In the genomic region with DNA sequence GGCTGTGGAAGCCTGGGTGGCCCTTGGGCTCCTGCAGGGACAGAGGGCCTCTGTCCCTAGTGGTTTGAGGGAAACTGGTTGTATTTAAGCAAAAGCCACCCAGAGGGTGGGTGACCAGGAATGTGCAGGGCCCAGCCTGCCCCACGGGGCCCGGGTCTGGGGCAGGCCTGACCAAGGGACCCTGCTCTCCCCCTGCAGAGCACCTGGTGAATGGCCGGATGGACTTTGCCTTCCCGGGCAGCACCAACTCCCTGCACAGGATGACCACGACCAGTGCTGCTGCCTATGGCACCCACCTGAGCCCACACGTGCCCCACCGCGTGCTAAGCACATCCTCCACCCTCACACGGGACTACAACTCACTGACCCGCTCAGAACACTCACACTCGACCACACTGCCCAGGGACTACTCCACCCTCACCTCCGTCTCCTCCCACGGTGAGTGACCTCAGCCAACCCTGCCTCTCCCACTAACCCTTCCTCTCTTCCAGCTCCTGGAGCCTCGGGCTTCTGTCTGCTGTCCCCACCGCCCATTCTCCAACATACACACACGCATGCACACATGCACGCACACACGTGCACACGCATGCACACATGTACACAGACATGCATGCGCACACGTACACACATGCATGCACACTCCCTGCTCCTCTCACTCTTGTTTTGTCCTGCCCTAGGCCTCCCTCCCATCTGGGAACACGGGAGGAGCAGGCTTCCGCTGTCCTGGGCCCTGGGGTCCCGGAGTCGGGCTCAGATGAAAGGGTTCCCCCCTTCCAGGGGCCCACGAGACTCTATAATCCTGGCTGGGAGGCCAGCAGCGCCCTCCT, we compare ENCODE assay signal across 1 cellular context.
TF ChIP-seq lines count a peak whose summit lies in the region.

No MANE protein-coding gene starts in this region.

TF ChIP-seq in HepG2, 621 proteins besides CTCF, POLR2A, EP300 and RAD21 (continued from another document and continues in another):
- TF ChIP-seq ZUFSP (CRISPR knock-in tag; IDR thresholded peaks at IDR 0.05; ENCODE audit: borderline replicate concordance) (no peak), HOXA3 (CRISPR knock-in tag; IDR thresholded peaks at IDR 0.05) (peak; percentile 78), ZNF263 (CRISPR knock-in tag; IDR thresholded peaks at IDR 0.05) (peak; percentile 45; the same call in 1 of the 2 replicates), ZFP36L1 (CRISPR knock-in tag; IDR thresholded peaks at IDR 0.05) (peak; percentile 90; the same call in 1 of the 2 replicates), ZNF441 (CRISPR knock-in tag; IDR thresholded peaks at IDR 0.05; ENCODE audit: borderline replicate concordance) (0 out of 2 replicates have a peak, but pooled peaks have one; percentile 82), BATF2 (CRISPR knock-in tag; IDR thresholded peaks at IDR 0.05) (0 out of 2 replicates have a peak, but pooled peaks have one; percentile 79), REXO4 (CRISPR knock-in tag; IDR thresholded peaks at IDR 0.05; ENCODE audit: borderline replicate concordance) (peak; percentile 89; the same call in 1 of the 2 replicates), ZNF121 (CRISPR knock-in tag; IDR thresholded peaks at IDR 0.05) (no peak), MTERF4 (CRISPR knock-in tag; IDR thresholded peaks at IDR 0.05) (0 out of 2 replicates have a peak, but pooled peaks have one; percentile 8), TMF1 (CRISPR knock-in tag; IDR thresholded peaks at IDR 0.05; ENCODE audit: low read depth) (peak; percentile 64; the same call in 1 of the 2 replicates), MXD3 (CRISPR knock-in tag; IDR thresholded peaks at IDR 0.05) (peak; percentile 46; the same call in 1 of the 2 replicates), ZNF460 (CRISPR knock-in tag; IDR thresholded peaks at IDR 0.05; ENCODE audit: borderline replicate concordance) (peak; percentile 26; the same call in 1 of the 2 replicates), TGIF2 (CRISPR knock-in tag; IDR thresholded peaks at IDR 0.05) (peak; percentile 92), FOXO1 (CRISPR knock-in tag; IDR thresholded peaks at IDR 0.05) (peak; percentile 19; the same call in 1 of the 2 replicates), NCOR1 (IDR thresholded peaks at IDR 0.05; ENCODE audit: borderline replicate concordance, low read length) (0 out of 2 replicates have a peak, but pooled peaks have one; percentile 39), ARNTL (CRISPR knock-in tag; IDR thresholded peaks at IDR 0.05) (peak; percentile 98), ZNF414 (CRISPR knock-in tag; IDR thresholded peaks at IDR 0.05) (no peak), TCF7L2 (IDR thresholded peaks at IDR 0.05; ENCODE audit: low read depth, low read length) (no peak), NBN (conservative IDR thresholded peaks at IDR 0.05) (peak; percentile 58; the same call in 1 of the 2 replicates), ZNF670 (CRISPR knock-in tag; IDR thresholded peaks at IDR 0.05; ENCODE audit: borderline replicate concordance) (0 out of 2 replicates have a peak, but pooled peaks have one; percentile 65), HNF1B (CRISPR knock-in tag; IDR thresholded peaks at IDR 0.05) (no peak; the same call in none of the 2 replicates), ZBTB7B (CRISPR knock-in tag; IDR thresholded peaks at IDR 0.05) (peak; percentile 86), TARDBP (CRISPR knock-in tag; IDR thresholded peaks at IDR 0.05) (peak; percentile 80; the same call in 1 of the 2 replicates), HDAC2 (CRISPR knock-in tag; IDR thresholded peaks at IDR 0.05) (peak; percentile 73), ZNF775 (CRISPR knock-in tag; IDR thresholded peaks at IDR 0.05; ENCODE audit: borderline replicate concordance) (no peak), ZKSCAN8 (CRISPR knock-in tag; IDR thresholded peaks at IDR 0.05; ENCODE audit: borderline replicate concordance) (peak; percentile 75; the same call in 1 of the 2 replicates), ZNF33A (CRISPR knock-in tag; IDR thresholded peaks at IDR 0.05; ENCODE audit: borderline replicate concordance) (no peak), NR3C1 (CRISPR knock-in tag; IDR thresholded peaks at IDR 0.05) (no peak)
- TF ChIP-seq, protein P1, sequence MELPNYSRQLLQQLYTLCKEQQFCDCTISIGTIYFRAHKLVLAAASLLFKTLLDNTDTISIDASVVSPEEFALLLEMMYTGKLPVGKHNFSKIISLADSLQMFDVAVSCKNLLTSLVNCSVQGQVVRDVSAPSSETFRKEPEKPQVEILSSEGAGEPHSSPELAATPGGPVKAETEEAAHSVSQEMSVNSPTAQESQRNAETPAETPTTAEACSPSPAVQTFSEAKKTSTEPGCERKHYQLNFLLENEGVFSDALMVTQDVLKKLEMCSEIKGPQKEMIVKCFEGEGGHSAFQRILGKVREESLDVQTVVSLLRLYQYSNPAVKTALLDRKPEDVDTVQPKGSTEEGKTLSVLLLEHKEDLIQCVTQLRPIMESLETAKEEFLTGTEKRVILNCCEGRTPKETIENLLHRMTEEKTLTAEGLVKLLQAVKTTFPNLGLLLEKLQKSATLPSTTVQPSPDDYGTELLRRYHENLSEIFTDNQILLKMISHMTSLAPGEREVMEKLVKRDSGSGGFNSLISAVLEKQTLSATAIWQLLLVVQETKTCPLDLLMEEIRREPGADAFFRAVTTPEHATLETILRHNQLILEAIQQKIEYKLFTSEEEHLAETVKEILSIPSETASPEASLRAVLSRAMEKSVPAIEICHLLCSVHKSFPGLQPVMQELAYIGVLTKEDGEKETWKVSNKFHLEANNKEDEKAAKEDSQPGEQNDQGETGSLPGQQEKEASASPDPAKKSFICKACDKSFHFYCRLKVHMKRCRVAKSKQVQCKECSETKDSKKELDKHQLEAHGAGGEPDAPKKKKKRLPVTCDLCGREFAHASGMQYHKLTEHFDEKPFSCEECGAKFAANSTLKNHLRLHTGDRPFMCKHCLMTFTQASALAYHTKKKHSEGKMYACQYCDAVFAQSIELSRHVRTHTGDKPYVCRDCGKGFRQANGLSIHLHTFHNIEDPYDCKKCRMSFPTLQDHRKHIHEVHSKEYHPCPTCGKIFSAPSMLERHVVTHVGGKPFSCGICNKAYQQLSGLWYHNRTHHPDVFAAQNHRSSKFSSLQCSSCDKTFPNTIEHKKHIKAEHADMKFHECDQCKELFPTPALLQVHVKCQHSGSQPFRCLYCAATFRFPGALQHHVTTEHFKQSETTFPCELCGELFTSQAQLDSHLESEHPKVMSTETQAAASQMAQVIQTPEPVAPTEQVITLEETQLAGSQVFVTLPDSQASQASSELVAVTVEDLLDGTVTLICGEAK (IDR thresholded peaks at IDR 0.05) = no peak; the same call in 1 of the 2 replicates
- TF ChIP-seq, protein P1 (CRISPR knock-in tag; IDR thresholded peaks at IDR 0.05) = peak; percentile 91
- TF ChIP-seq, protein P2, sequence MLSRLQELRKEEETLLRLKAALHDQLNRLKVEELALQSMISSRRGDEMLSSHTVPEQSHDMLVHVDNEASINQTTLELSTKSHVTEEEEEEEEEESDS (CRISPR knock-in tag; IDR thresholded peaks at IDR 0.05; ENCODE audit: borderline replicate concordance) = no peak
- TF ChIP-seq, protein P3, sequence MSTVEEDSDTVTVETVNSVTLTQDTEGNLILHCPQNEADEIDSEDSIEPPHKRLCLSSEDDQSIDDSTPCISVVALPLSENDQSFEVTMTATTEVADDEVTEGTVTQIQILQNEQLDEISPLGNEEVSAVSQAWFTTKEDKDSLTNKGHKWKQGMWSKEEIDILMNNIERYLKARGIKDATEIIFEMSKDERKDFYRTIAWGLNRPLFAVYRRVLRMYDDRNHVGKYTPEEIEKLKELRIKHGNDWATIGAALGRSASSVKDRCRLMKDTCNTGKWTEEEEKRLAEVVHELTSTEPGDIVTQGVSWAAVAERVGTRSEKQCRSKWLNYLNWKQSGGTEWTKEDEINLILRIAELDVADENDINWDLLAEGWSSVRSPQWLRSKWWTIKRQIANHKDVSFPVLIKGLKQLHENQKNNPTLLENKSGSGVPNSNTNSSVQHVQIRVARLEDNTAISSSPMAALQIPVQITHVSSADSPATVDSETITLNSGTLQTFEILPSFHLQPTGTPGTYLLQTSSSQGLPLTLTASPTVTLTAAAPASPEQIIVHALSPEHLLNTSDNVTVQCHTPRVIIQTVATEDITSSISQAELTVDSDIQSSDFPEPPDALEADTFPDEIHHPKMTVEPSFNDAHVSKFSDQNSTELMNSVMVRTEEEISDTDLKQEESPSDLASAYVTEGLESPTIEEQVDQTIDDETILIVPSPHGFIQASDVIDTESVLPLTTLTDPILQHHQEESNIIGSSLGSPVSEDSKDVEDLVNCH (CRISPR knock-in tag; IDR thresholded peaks at IDR 0.05) = 0 out of 2 replicates have a peak, but pooled peaks have one; percentile 47
